27 cellular contexts compared by ENCODE assay signal in the genomic region with DNA sequence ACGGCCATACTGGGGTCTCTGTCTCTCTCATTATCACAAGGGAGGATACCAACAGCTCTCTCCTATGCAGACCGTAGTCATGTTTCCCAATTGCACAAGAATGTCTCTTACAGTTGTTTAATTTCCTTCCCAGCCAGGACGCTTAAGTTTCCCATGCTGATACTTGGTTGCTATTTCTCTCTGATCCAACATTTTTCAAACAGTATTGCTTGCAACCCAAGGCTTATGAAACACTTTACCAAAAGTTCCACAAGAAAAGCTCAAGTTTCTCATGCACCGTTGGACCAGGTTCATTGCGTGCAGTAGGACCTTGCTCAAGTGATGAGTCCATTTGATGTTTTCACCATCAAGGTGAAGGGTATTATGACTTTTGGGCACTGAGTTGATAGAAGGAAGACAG. TPM values are rescaled to one million over a fixed set of nuclear protein-coding genes. Genes with fewer than 3 reads are reported as not detected.
"Had no signal": no experiment of that assay in that cellular context is flagged by ENCODE, and none has a peak within 500 bp of the region (broad histone marks: within the 10 kb centered on the region; RNA-seq: fewer than 3 reads in every experiment).

No MANE protein-coding gene starts in this region.

- DNase-seq: effector memory CD4-positive, alpha-beta T cell; left colon; left ventricle myocardium superior; mesenchymal stem cell; midbrain; naive B cell; occipital lobe; psoas muscle; retina; spleen; stimulated activated CD4-positive, alpha-beta T cell treated with anti-CD3 and anti-CD28 coated beads, Interleukin-15, amount 100 ng/mL, for 24 hours; stimulated activated CD4-positive, alpha-beta T cell treated with anti-CD3 and anti-CD28 coated beads, Interleukin-1b, Interleukin-23, amount 100 ng/mL, for 48 hours; stimulated activated CD4-positive, alpha-beta T cell treated with anti-CD3 and anti-CD28 coated beads, Interleukin-4, amount 100 ng/mL, for 24 hours; tibial artery; upper lobe of left lung; uterus had no signal

- H3K9me3 ChIP-seq: esophagus muscularis mucosa, psoas muscle, spleen, tibial artery, upper lobe of left lung, uterus had no signal

- H3K27ac ChIP-seq: epithelial cell of prostate, esophagus muscularis mucosa, foreskin keratinocyte, psoas muscle, spleen, tibial artery, upper lobe of left lung, uterus had no signal

- H3K27me3 ChIP-seq: foreskin keratinocyte, spleen, tibial artery, upper lobe of left lung, uterus had no signal

- H3K4me3 Mint-ChIP-seq: nephron; stimulated activated memory B cell treated with anti-CD40 and anti-IgM and Interleukin-4, amounts not matched to agents 10 μg/mL and 1 μg/mL and 100 μg/mL, for 72 hours; stimulated activated naive CD8-positive, alpha-beta T cell treated with anti-CD3 and anti-CD28 coated beads, Interleukin-15, Interleukin-2, amounts not matched to agents 100 ng/mL and 50 ng/mL, for 24 hours had no signal

- ATAC-seq: foreskin keratinocyte; left colon; left ventricle myocardium superior; psoas muscle; sciatic nerve; stimulated activated memory B cell treated with anti-CD40 and anti-IgM and Interleukin-4, amounts not matched to agents 10 μg/mL and 1 μg/mL and 100 μg/mL, for 72 hours had no signal

- H3K9me3 Mint-ChIP-seq: naive B cell; nephron; stimulated activated memory B cell treated with anti-CD40 and anti-IgM and Interleukin-4, amounts not matched to agents 10 μg/mL and 1 μg/mL and 100 μg/mL, for 72 hours; stimulated activated naive CD8-positive, alpha-beta T cell treated with anti-CD3 and anti-CD28 coated beads, Interleukin-15, Interleukin-2, amounts not matched to agents 100 ng/mL and 50 ng/mL, for 24 hours had no signal

- H3K4me3 ChIP-seq: esophagus muscularis mucosa, lung, psoas muscle, spleen, tibial artery, upper lobe of left lung, uterus had no signal

- H3K27ac Mint-ChIP-seq: stimulated activated memory B cell treated with anti-CD40 and anti-IgM and Interleukin-4, amounts not matched to agents 10 μg/mL and 1 μg/mL and 100 μg/mL, for 72 hours; stimulated activated naive CD8-positive, alpha-beta T cell treated with anti-CD3 and anti-CD28 coated beads, Interleukin-15, Interleukin-2, amounts not matched to agents 100 ng/mL and 50 ng/mL, for 24 hours had no signal

- H3K27me3 Mint-ChIP-seq: naive B cell; stimulated activated memory B cell treated with anti-CD40 and anti-IgM and Interleukin-4, amounts not matched to agents 10 μg/mL and 1 μg/mL and 100 μg/mL, for 72 hours; stimulated activated naive CD8-positive, alpha-beta T cell treated with anti-CD3 and anti-CD28 coated beads, Interleukin-15, Interleukin-2, amounts not matched to agents 100 ng/mL and 50 ng/mL, for 24 hours had no signal

- H3K36me3 ChIP-seq: esophagus muscularis mucosa, spleen, tibial artery, upper lobe of left lung, uterus had no signal

- H3K4me1 ChIP-seq: esophagus muscularis mucosa, foreskin keratinocyte, psoas muscle, tibial artery, uterus had no signal

RNA-seq across cellular contexts. Expression of gene GGTLC2, which starts 46.6 kb away (rescaled TPM):
- total RNA-seq: esophagus muscularis mucosa, foreskin keratinocyte, kidney epithelial cell, left ventricle myocardium superior, occipital lobe, psoas muscle, sciatic nerve, skeletal muscle tissue, spleen, temporal lobe, uterus had no signal
- polyA plus RNA-seq: foreskin keratinocyte, psoas muscle, spleen had no signal
